In genomic region chr13:47351798-47352197, GRCh38 we compare ENCODE assay signal across 24 cellular contexts.
DNase-seq lines count a peak whose midpoint lies in the region; ATAC-seq, FAIRE-seq and TF ChIP-seq lines count a peak whose summit lies in the region.
"Had no signal": no experiment of that assay in that cellular context is flagged by ENCODE, and none has a peak within 500 bp of the region (broad histone marks: within the 10 kb centered on the region; RNA-seq: fewer than 3 reads in every experiment).

No MANE protein-coding gene starts in this region.

- TF ChIP-seq RAD21 in A549 (conservative IDR thresholded peaks at IDR 0.05 in 1 of 2, IDR thresholded peaks at IDR 0.05 in 1 of 2) (no peak), IMR-90 (IDR thresholded peaks at IDR 0.05; ENCODE audit: low read length) (no peak), H1 (IDR thresholded peaks at IDR 0.05 in 1 of 2, conservative IDR thresholded peaks at IDR 0.05 in 1 of 2; ENCODE audit: low read depth in 2 of 2, low read length in 2 of 2) (no peak)

- intact Hi-C loops in IMR-90 (cut with micrococcal nuclease) = no loop called here
- intact Hi-C loops in vagina (cut with DNase I) = no loop called here

- H3K9me3 ChIP-seq in A549 (no peaks in the 10 kb centered on the region), IMR-90 (ENCODE audit: control insufficient read depth, insufficient read depth, low read length) (no peaks in the 10 kb centered on the region), H1 (ENCODE audit: insufficient read depth in 2 of 2, low read depth in 1 of 2, low read length in 1 of 2) (no peaks in the 10 kb centered on the region), vagina (peaks cover 3% of the 10 kb centered on the region), SJCRH30 (replicated peaks) (no peaks in the 10 kb centered on the region)
- H3K9me3 ChIP-seq: BE2C had no signal

- no peak overlapping the region for H3K23ac ChIP-seq in IMR-90 (ENCODE audit: low read depth, low read length)
- no peak overlapping the region for H3K23ac ChIP-seq in H1 (ENCODE audit: insufficient read length)

- H3K4me3 ChIP-seq in A549 (no peak overlapping the region), IMR-90 (ENCODE audit: insufficient read depth, low read depth, low read length) (no peak overlapping the region), H1 (ENCODE audit: extremely low read depth in 1 of 4, insufficient read depth in 2 of 4, low read depth in 3 of 4, low read length in 4 of 4) (no peak overlapping the region), vagina (no peak overlapping the region), SJCRH30 (no peak overlapping the region)
- H3K4me3 ChIP-seq: BLaER1, GM12878 had no signal

- H3K36me3 ChIP-seq in IMR-90 (ENCODE audit: control insufficient read depth, insufficient read depth, low read length) (no peaks in the 10 kb centered on the region), H1 (ENCODE audit: control insufficient read depth in 2 of 4, insufficient read depth in 4 of 4, low read length in 3 of 4) (no peaks in the 10 kb centered on the region), vagina (no peaks in the 10 kb centered on the region), SJCRH30 (no peaks in the 10 kb centered on the region)
- H3K36me3 ChIP-seq: BE2C, BLaER1 had no signal

- in situ Hi-C loops in IMR-90 (cut with MboI; ENCODE audit: low sequenced_read_pairs) = no loop called here

- no peak overlapping the region for H4K5ac ChIP-seq in IMR-90 (ENCODE audit: low read depth, low read length)
- no peak overlapping the region for H4K5ac ChIP-seq in H1 (ENCODE audit: insufficient read length, low read depth, low read length)

- no peak overlapping the region for H2BK5ac ChIP-seq in IMR-90 (ENCODE audit: low read depth, low read length, poor library complexity, severe bottlenecking)
- no peak overlapping the region for H2BK5ac ChIP-seq in H1 (ENCODE audit: low read depth, low read length)

- H2AK5ac ChIP-seq in IMR-90 (ENCODE audit: low read depth, low read length) (no peak overlapping the region), H1 (ENCODE audit: low read depth, low read length) (no peak overlapping the region)

- TF ChIP-seq CTCF in A549 (IDR thresholded peaks at IDR 0.05) (no peak), IMR-90 (conservative IDR thresholded peaks at IDR 0.05; ENCODE audit: low read depth, low read length) (no peak), H1 (IDR thresholded peaks at IDR 0.05; ENCODE audit: control extremely low read depth in 1 of 3, insufficient read depth in 1 of 3, low read depth in 1 of 3, low read length in 3 of 3) (no peak), vagina (IDR thresholded peaks at IDR 0.05) (no peak)

- H3K27me3 ChIP-seq in IMR-90 (ENCODE audit: control insufficient read depth, insufficient read depth, low read length) (no peaks in the 10 kb centered on the region), H1 (replicated peaks in 1 of 4; ENCODE audit: control insufficient read depth in 3 of 4, extremely low read depth in 1 of 4, insufficient read depth in 3 of 4, low read length in 3 of 4) (no peaks in the 10 kb centered on the region), vagina (no peaks in the 10 kb centered on the region), SJCRH30 (no peaks in the 10 kb centered on the region)
- H3K27me3 ChIP-seq: BE2C, BLaER1 had no signal

- no peaks in the 10 kb centered on the region for H3K9me1 ChIP-seq in IMR-90 (ENCODE audit: insufficient read depth, low read length)

- H3K14ac ChIP-seq in IMR-90 (replicated peaks; ENCODE audit: low read depth, low read length) (no peak overlapping the region), H1 (ENCODE audit: insufficient read length) (no peak overlapping the region)

- TF ChIP-seq POLR2A in A549 (IDR thresholded peaks at IDR 0.05; ENCODE audit: low read length) (no peak), IMR-90 (IDR thresholded peaks at IDR 0.05; ENCODE audit: low read depth, low read length) (no peak), H1 (IDR thresholded peaks at IDR 0.05; ENCODE audit: control extremely low read depth in 1 of 2, low read depth in 2 of 2, low read length in 2 of 2) (no peak), vagina (IDR thresholded peaks at IDR 0.05) (no peak)

- H2BK20ac ChIP-seq in IMR-90 (ENCODE audit: low read depth, low read length) (no peak overlapping the region), H1 (ENCODE audit: low read length) (no peak overlapping the region)

- H4K8ac ChIP-seq in IMR-90 (ENCODE audit: low read depth in 2 of 2, low read length in 2 of 2) (no peak overlapping the region), H1 (ENCODE audit: extremely low read depth, insufficient read depth, low read length) (no peak overlapping the region)

- H3K18ac ChIP-seq in IMR-90 (ENCODE audit: low read depth, low read length) (no peak overlapping the region), H1 (ENCODE audit: extremely low read depth, low read length) (no peak overlapping the region)

- no peaks in the 10 kb centered on the region for H3K23me2 ChIP-seq in H1 (ENCODE audit: low read depth, low read length)

- dilution Hi-C loops in IMR-90 (cut with HindIII; ENCODE audit: low sequenced_read_pairs, unreplicated experiment) = no loop called here

- H3K4me1 ChIP-seq in A549 (no peaks in the 10 kb centered on the region), IMR-90 (ENCODE audit: control insufficient read depth, insufficient read depth, low read length) (no peaks in the 10 kb centered on the region), H1 (replicated peaks in 1 of 4; ENCODE audit: control insufficient read depth in 3 of 4, insufficient read depth in 4 of 4, low read length in 3 of 4) (no peaks in the 10 kb centered on the region), vagina (no peaks in the 10 kb centered on the region), SJCRH30 (no peaks in the 10 kb centered on the region)
- H3K4me1 ChIP-seq: BE2C, BLaER1 had no signal

- H2BK120ac ChIP-seq in IMR-90 (ENCODE audit: low read depth, low read length) (no peak overlapping the region), H1 (replicated peaks; ENCODE audit: low read depth, low read length) (no peak overlapping the region)

- CTCF ChIA-PET in A549 (lab: Yijun Ruan, JAX) = interaction anchor here (1.2 kb wide), 1 partner anchor 26 kb away, joined by 3 read pairs; no protein-coding TSS in a partner anchor
- CTCF ChIA-PET in IMR-90 (lab: Yijun Ruan, JAX) = interaction anchor here (0.6 kb wide), 2 partner anchors 153 to 554 kb away, joined by 3 to 5 read pairs; no protein-coding TSS in a partner anchor
- CTCF ChIA-PET in H1 (lab: Charles Lee; ENCODE audit: partially characterized antibody) = no interaction called here

- H3K4me2 ChIP-seq in A549 (no peak overlapping the region), IMR-90 (ENCODE audit: low read depth, low read length) (no peak overlapping the region), H1 (ENCODE audit: insufficient read depth in 1 of 2, low read depth in 2 of 2, low read length in 2 of 2) (no peak overlapping the region)
- H3K4me2 ChIP-seq: BLaER1 had no signal

- H2AFZ ChIP-seq in IMR-90 (replicated peaks; ENCODE audit: low read length, poor library complexity) (no peak overlapping the region), H1 (ENCODE audit: low read length) (no peak overlapping the region)

- no peak for TF ChIP-seq EP300 in A549 (IDR thresholded peaks at IDR 0.05)
- no peak for TF ChIP-seq EP300 in H1 (IDR thresholded peaks at IDR 0.05; ENCODE audit: borderline replicate concordance in 1 of 2, low read depth in 2 of 2, low read length in 2 of 2)

- no peak for FAIRE-seq in A549 (lab: Jason Lieb, UNC)
- no peak for FAIRE-seq in H1 (lab: Jason Lieb, UNC)
- FAIRE-seq: A204.1, GM12878, GM12892, GM18507 had no signal

- DNase-seq in A549 (ENCODE audit: low read depth in 1 of 2, low spot score in 1 of 2) (no peak), IMR-90 (no peak), H1 (ENCODE audit: low read depth in 1 of 2, low spot score in 2 of 2) (no peak), vagina (ENCODE audit: extremely low spot score in 2 of 2) (no peak), SJCRH30 (no peak)
- DNase-seq: 8988T; BE2C; C1 segment of cervical spinal cord; CD4-positive, alpha-beta memory T cell; CD4-positive, CD25-positive, alpha-beta regulatory T cell; CD8-positive, alpha-beta memory T cell; COR-L47; DMS 273 treated with DMSO at 0.1 percent for 48 hours; DMS153; DMS53; DMS79; DND-41; EL; GDM1 had no signal

- H3K9ac ChIP-seq in IMR-90 (ENCODE audit: low read depth, low read length) (no peak overlapping the region), H1 (replicated peaks in 1 of 4; ENCODE audit: extremely low read depth in 1 of 4, low read depth in 3 of 4, low read length in 3 of 4) (no peak overlapping the region)
- H3K9ac ChIP-seq: BLaER1 had no signal

- H2BK15ac ChIP-seq in IMR-90 (ENCODE audit: low read depth, low read length) (no peak overlapping the region), H1 (ENCODE audit: low read length) (no peak overlapping the region)

- H3K79me2 ChIP-seq in H1 (ENCODE audit: control insufficient read depth in 1 of 2, insufficient read depth in 2 of 2, low read length in 2 of 2) = no peaks in the 10 kb centered on the region

- H2BK12ac ChIP-seq in H1 (ENCODE audit: low read depth, low read length) = no peak overlapping the region

- ATAC-seq in A549 = no peak
- no peak for ATAC-seq in IMR-90 (ENCODE audit: low read depth)
- ATAC-seq: GM12878 had no signal

- H3K79me1 ChIP-seq in IMR-90 (ENCODE audit: low read depth in 1 of 2, low read length in 2 of 2) (no peaks in the 10 kb centered on the region), H1 (ENCODE audit: low read depth, low read length) (no peaks in the 10 kb centered on the region)

- H3K56ac ChIP-seq in IMR-90 (ENCODE audit: extremely low read depth, insufficient read depth, low read length) = no peak overlapping the region
- H3K56ac ChIP-seq in H1 (replicated peaks; ENCODE audit: insufficient read length, low read depth, low read length) = no peak overlapping the region

- no peak overlapping the region for H3K4ac ChIP-seq in IMR-90 (ENCODE audit: low read depth, low read length)
- H3K4ac ChIP-seq in H1 (replicated peaks; ENCODE audit: insufficient read length, low read depth, low read length) = no peak overlapping the region

- BruUV-seq in IMR-90 (replicated peaks; lab: Mats Ljungman, UMichigan) = no TSS peak

- H4K91ac ChIP-seq in IMR-90 (ENCODE audit: insufficient read depth, low read depth, low read length) (no peak overlapping the region), H1 (replicated peaks; ENCODE audit: insufficient read length, low read length) (no peak overlapping the region)

- POLR2A ChIA-PET in A549 (lab: Yijun Ruan, JAX) = no interaction called here
- POLR2A ChIA-PET in IMR-90 (lab: Charles Lee; ENCODE audit: unreplicated experiment) = no interaction called here
- POLR2A ChIA-PET in H1 (lab: Charles Lee; ENCODE audit: partially characterized antibody) = no interaction called here

- H4K20me1 ChIP-seq in IMR-90 (ENCODE audit: insufficient read depth, low read length) = no peaks in the 10 kb centered on the region
- no peaks in the 10 kb centered on the region for H4K20me1 ChIP-seq in H1 (replicated peaks in 1 of 2; ENCODE audit: control insufficient read depth in 1 of 2, insufficient read depth in 2 of 2, low read length in 2 of 2)
- H4K20me1 ChIP-seq: BLaER1 had no signal

- H3K27ac ChIP-seq in A549 (no peak overlapping the region), IMR-90 (ENCODE audit: insufficient read depth, low read length) (no peak overlapping the region), H1 (ENCODE audit: low read depth, low read length) (no peak overlapping the region), vagina (no peak overlapping the region), SJCRH30 (no peak overlapping the region)
- H3K27ac ChIP-seq: BLaER1 had no signal

- no peak overlapping the region for H2AK9ac ChIP-seq in IMR-90 (replicated peaks; ENCODE audit: low read depth, low read length, poor library complexity)

- 5% methylated on average over 3 of the region's 3 CpGs for WGBS in A549 (ENCODE audit: missing lambda C conversion rate)
- 100% methylated on average over 1 of the region's 3 CpGs; no CpG with 5 or more reads in 1 of the 2 experiments for WGBS in IMR-90 (ENCODE audit: extremely low coverage in 2 of 2, insufficient read length in 1 of 2), 2 experiments
- 92% methylated on average over 3 of the region's 3 CpGs; no CpG with 5 or more reads in 1 of the 2 experiments for WGBS in H1 (ENCODE audit: extremely low coverage in 1 of 2, insufficient coverage in 1 of 2, insufficient read length in 1 of 2, insufficient replicate concordance in 2 of 2, low coverage in 1 of 2, low lambda C conversion rate in 2 of 2, missing lambda C conversion rate in 1 of 2), 2 experiments

Comparison
In these comparisons a context has a peak if more than half of its experiments do, and no peak if none do; other contexts are left out.
1. Of the 18 proteins assayed by ChIP-seq in both H1 and A549: peak only in H1: none; only in A549: none; in both: MAFK; in neither: 17.